In the genomic region with DNA sequence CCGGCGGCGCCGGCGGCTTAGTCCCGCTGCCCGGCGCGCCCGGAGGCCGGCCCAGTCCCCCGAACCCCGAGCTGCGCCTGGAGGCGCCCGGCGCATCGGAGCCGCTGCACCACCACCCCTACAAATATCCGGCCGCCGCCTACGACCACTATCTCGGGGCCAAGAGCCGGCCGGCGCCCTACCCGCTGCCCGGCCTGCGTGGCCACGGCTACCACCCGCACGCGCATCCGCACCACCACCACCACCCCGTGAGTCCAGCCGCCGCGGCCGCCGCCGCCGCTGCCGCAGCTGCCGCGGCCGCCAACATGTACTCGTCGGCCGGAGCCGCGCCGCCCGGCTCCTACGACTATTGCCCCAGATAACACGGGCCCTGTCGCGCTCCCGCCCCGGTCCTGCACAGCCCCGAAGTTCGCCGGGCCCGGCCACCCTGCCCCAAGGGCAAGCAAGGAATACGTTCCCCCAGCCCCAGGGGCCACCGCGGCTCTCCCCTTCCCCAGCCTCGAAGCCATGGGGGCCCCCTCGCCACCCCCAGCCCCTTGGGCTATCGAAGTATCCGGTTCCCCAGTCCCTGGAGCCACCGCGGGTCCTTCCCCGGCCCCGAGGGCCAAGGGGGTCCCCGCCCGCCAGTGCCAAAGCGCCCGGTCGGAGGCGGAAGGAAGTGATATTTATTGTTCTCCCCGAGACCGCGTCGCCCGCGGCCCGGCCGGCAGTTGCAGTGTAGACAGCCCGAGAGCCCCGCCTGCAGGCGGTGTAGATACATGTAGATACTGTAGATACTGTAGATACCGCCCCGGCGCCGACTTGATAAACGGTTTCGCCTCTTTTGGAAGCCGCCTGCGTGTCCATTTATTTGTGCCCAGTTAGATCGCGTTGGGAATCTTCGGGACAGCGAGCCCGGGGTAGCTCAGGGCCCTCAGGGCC, we compare ENCODE assay signal across 9 cellular contexts. TPM values are rescaled to one million over a fixed set of nuclear protein-coding genes. Genes with fewer than 3 reads are reported as not detected.
DNase-seq lines count a peak whose midpoint lies in the region; ATAC-seq and TF ChIP-seq lines count a peak whose summit lies in the region.
"Had no signal": no experiment of that assay in that cellular context is flagged by ENCODE, and none has a peak within 500 bp of the region (broad histone marks: within the 10 kb centered on the region; RNA-seq: fewer than 3 reads in every experiment).

No MANE protein-coding gene starts in this region.

- H3K4me1 ChIP-seq in endodermal cell (ENCODE audit: control insufficient read depth, insufficient read depth, low read length) (no peaks in the 10 kb centered on the region), prostate gland (replicated peaks) (no peaks in the 10 kb centered on the region)

- H3K27ac ChIP-seq in endodermal cell (ENCODE audit: low read depth, low read length) = no peak overlapping the region
- H3K27ac ChIP-seq in prostate gland = peak overlapping the region in 1 of 2 donors; percentile 16

- WGBS in endodermal cell (ENCODE audit: insufficient coverage in 1 of 2, insufficient read length in 1 of 2), 2 experiments = 4 to 6% methylated on average over 42 to 105 of the region's 105 CpGs
- 9% methylated on average over 71 of the region's 105 CpGs for WGBS in prostate gland

- H3K4me3 Mint-ChIP-seq in endodermal cell = no peak overlapping the region

- peak; percentile 17 for TF ChIP-seq CTCF in HFF-Myc (IDR thresholded peaks at IDR 0.05; ENCODE audit: low read depth, low read length, missing control alignments)
- TF ChIP-seq CTCF in endodermal cell (conservative IDR thresholded peaks at IDR 0.05) = peak; percentile 73
- peak in 2 of 4 experiments; percentile 19 to 46 for TF ChIP-seq CTCF in prostate gland (IDR thresholded peaks at IDR 0.05)

- no peak overlapping the region for H3K4me3 ChIP-seq in HFF-Myc (replicated peaks; ENCODE audit: low read depth, low read length)
- no peak overlapping the region for H3K4me3 ChIP-seq in endodermal cell (ENCODE audit: low read length)
- H3K4me3 ChIP-seq in prostate gland = peak overlapping the region; percentile 17 to 27

- H3K9me3 ChIP-seq in endodermal cell (ENCODE audit: control insufficient read depth, low read length) (no peaks in the 10 kb centered on the region), prostate gland (no peaks in the 10 kb centered on the region)

- no peak for ATAC-seq in HG02938 (IDR thresholded peaks at IDR 0.05; ENCODE audit: unreplicated experiment)
- no peak for ATAC-seq in GM21825 (IDR thresholded peaks at IDR 0.05; ENCODE audit: unreplicated experiment)
- no peak for ATAC-seq in HG03025 (IDR thresholded peaks at IDR 0.05; ENCODE audit: low FRiP score, unreplicated experiment)

- no peak overlapping the region for H3K27ac Mint-ChIP-seq in endodermal cell

- H3K9me3 Mint-ChIP-seq in endodermal cell = no peaks in the 10 kb centered on the region

- TF ChIP-seq POLR2A in prostate gland (IDR thresholded peaks at IDR 0.05) = no peak

- H3K9ac ChIP-seq in endodermal cell (ENCODE audit: extremely low read depth, low read length, poor library complexity, severe bottlenecking) = no peak overlapping the region

- intact Hi-C loops in prostate gland (cut with DNase I) = no loop called here

- H3K36me3 ChIP-seq in endodermal cell (ENCODE audit: control insufficient read depth, insufficient read depth, low read length) = no peaks in the 10 kb centered on the region
- no peaks in the 10 kb centered on the region for H3K36me3 ChIP-seq in prostate gland

- H3K27me3 ChIP-seq in endodermal cell (ENCODE audit: control insufficient read depth, insufficient read depth, low read length, poor library complexity, severe bottlenecking) = peaks cover 100% of the 10 kb centered on the region
- H3K27me3 ChIP-seq in prostate gland (replicated peaks; ENCODE audit: insufficient read depth) = no peaks in the 10 kb centered on the region

- peaks cover 89% of the 10 kb centered on the region for H3K27me3 Mint-ChIP-seq in endodermal cell (ENCODE audit: insufficient read depth)

- peaks cover 1% of the 10 kb centered on the region for H3K4me1 Mint-ChIP-seq in endodermal cell

- no peaks in the 10 kb centered on the region for H3K36me3 Mint-ChIP-seq in endodermal cell (ENCODE audit: low read depth)

- DNase-seq in HFF-Myc (ENCODE audit: extremely low read depth, low read depth) (no peak), endodermal cell (peak; percentile 80), prostate gland (ENCODE audit: low spot score) (peak; percentile 45), NCI-H1417 (lab: John Stamatoyannopoulos, UW) (no peak)
- peak; percentile 34 for DNase-seq in activated CD4-positive, alpha-beta T cell treated with anti-CD3 and anti-CD28 coated beads for 1 hour

RNA-seq across cellular contexts. Expression of a gene that starts 6.2 kb away (rescaled TPM):
- total RNA-seq in endodermal cell = 1 to 10 TPM in 1 of 2 donors, not detected in 1; 1.3 TPM
- 0.75 TPM for polyA plus RNA-seq in endodermal cell (2013, experiment 1 of 2)
- polyA plus RNA-seq in endodermal cell (2013, experiment 2 of 2) = 1.2 TPM
- 10 to 100 TPM; 11.0 to 20.2 TPM for total RNA-seq in prostate gland
- total RNA-seq: RPMI7951 had no signal

RNA-seq across cellular contexts. Expression of a gene that starts 43.4 kb away (rescaled TPM):
- under 1 TPM; 0.48 to 0.62 TPM for total RNA-seq in endodermal cell
- polyA plus RNA-seq in endodermal cell (2013, experiment 1 of 2) = 4.2 TPM
- polyA plus RNA-seq in endodermal cell (2013, experiment 2 of 2) = 5.0 TPM
- 10 to 100 TPM in 1 of 2 donors, 1 to 10 TPM in 1; 6.8 to 60.3 TPM for total RNA-seq in prostate gland
- total RNA-seq: RPMI7951 had no signal

RNA-seq across cellular contexts. Expression of a gene that starts 52.5 kb away (rescaled TPM):
- total RNA-seq in endodermal cell = 10 to 100 TPM in 1 of 2 donors, 1 to 10 TPM in 1; 9.8 to 20.0 TPM
- 45.2 TPM for polyA plus RNA-seq in endodermal cell (2013, experiment 1 of 2)
- polyA plus RNA-seq in endodermal cell (2013, experiment 2 of 2) = 45.0 TPM
- 10 to 100 TPM; 17.1 to 96.2 TPM for total RNA-seq in prostate gland

Comparison
In these comparisons a context has a peak if more than half of its experiments do, and no peak if none do; other contexts are left out.
1. DNase-seq: peak in activated CD4-positive, alpha-beta T cell treated with anti-CD3 and anti-CD28 coated beads for 1 hour (single experiment), endodermal cell (single experiment) and prostate gland (single experiment); none in HFF-Myc (single experiment) and NCI-H1417 (0 of 3).
2. H3K4me3 ChIP-seq: peak in prostate gland (2 of 2); none in HFF-Myc (single experiment) and endodermal cell (single experiment).
3. RNA of a gene that starts 6.2 kb away (total RNA-seq): 11.0 to 20.2 TPM in prostate gland; 1.3 TPM in endodermal cell; every median in the first group is over 4 times any median in the second.
4. RNA of a gene that starts 43.4 kb away (total RNA-seq): 6.8 to 60.3 TPM in prostate gland; 0.48 to 0.62 TPM in endodermal cell; every median in the first group is over 4 times any median in the second.